In the genomic region with DNA sequence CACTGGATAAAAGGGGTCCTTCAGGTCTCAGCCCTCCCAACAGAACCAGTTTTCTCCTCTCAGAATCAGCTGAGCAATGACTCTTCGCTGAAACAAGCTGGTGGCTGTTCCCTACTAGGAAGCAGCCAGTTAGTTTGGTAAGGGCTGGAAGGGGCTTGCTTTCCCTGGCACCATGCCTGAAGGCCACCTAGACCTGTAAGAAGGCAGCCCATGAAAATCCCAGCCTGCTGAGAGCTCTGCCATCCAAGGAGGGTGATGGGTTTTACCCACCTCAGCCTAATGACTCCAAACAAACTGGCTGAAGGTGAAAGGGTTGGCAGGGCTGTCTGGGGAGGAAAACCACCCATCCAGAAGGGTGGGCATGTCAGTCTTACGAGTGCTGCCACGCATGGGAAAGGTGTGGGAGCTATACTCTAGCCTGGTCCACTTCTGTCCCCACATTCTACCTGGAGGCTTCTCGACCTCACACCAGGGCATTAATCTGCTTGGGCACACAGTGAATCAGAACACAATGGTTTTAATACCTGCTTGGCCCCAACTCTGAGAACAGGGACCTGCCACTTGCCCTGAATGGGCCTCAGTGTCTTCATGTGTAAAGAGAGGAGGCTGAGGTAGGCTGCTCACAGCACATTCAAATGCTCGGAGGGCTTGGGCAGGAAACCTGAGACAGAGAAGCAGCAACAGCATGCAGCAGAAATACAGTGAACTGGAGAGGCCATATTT, we compare ENCODE assay signal across 14 cellular contexts. TPM values are rescaled to one million over a fixed set of nuclear protein-coding genes. Genes with fewer than 3 reads are reported as not detected.
DNase-seq lines count a peak whose midpoint lies in the region; ATAC-seq and TF ChIP-seq lines count a peak whose summit lies in the region.
"Had no signal": no experiment of that assay in that cellular context is flagged by ENCODE, and none has a peak within 500 bp of the region (broad histone marks: within the 10 kb centered on the region; RNA-seq: fewer than 3 reads in every experiment).

No MANE protein-coding gene starts in this region.

- H3K27ac ChIP-seq in heart left ventricle (peak overlapping the region; percentile 31 to 98 (median 81)), dorsolateral prefrontal cortex (peak overlapping the region; percentile 27 to 96 (median 87)), upper lobe of right lung (peak overlapping the region; percentile 61)

- no peaks in the 10 kb centered on the region for H3K9me3 Mint-ChIP-seq in osteocyte (ENCODE audit: unreplicated experiment)
- H3K9me3 Mint-ChIP-seq: activated naive CD4-positive, alpha-beta T cell treated with anti-CD3 and anti-CD28 coated beads, Interleukin-2, amount 50 U/mL, for 72 hours had no signal

- H3K36me3 Mint-ChIP-seq in osteocyte (ENCODE audit: unreplicated experiment), result no peaks in the 10 kb centered on the region

- peaks cover 3 to 100% (median 97%) of the 10 kb centered on the region in 9 donors for H3K36me3 ChIP-seq in heart left ventricle
- peaks cover 100% of the 10 kb centered on the region for H3K36me3 ChIP-seq in upper lobe of right lung

- H3K9me3 ChIP-seq in heart left ventricle (no peaks in the 10 kb centered on the region), upper lobe of right lung (no peaks in the 10 kb centered on the region)

- no peak for TF ChIP-seq POLR2A in heart left ventricle (IDR thresholded peaks at IDR 0.05)

- no peak for ATAC-seq in heart left ventricle
- no peak for ATAC-seq in upper lobe of right lung
- no peak for ATAC-seq in GM21423 (IDR thresholded peaks at IDR 0.05; ENCODE audit: unreplicated experiment)
- ATAC-seq in HG03460 (IDR thresholded peaks at IDR 0.05; ENCODE audit: unreplicated experiment), result no peak
- ATAC-seq in HG02678 (IDR thresholded peaks at IDR 0.05; ENCODE audit: unreplicated experiment), result no peak
- ATAC-seq: activated naive CD4-positive, alpha-beta T cell treated with anti-CD3 and anti-CD28 coated beads, Interleukin-2, amount 50 U/mL, for 72 hours had no signal

- H3K27me3 Mint-ChIP-seq in osteocyte (ENCODE audit: unreplicated experiment), result no peaks in the 10 kb centered on the region

- H3K4me1 Mint-ChIP-seq in osteocyte (ENCODE audit: unreplicated experiment), result peaks cover 21% of the 10 kb centered on the region

- intact Hi-C loops in heart left ventricle (cut with DNase I) (no loop called here), cardiac septum (cut with DNase I) (loop anchor here (5.0 kb wide), 1 partner anchor 53 kb away; a partner anchor contains a TSS), dorsolateral prefrontal cortex (cut with DNase I) (loop anchor here in 1 of 2 donors (5.0 kb wide), 1 partner anchor 53 kb away; a partner anchor contains a TSS), upper lobe of right lung (cut with DNase I) (no loop called here)

- H3K4me3 ChIP-seq in heart left ventricle, result no peak overlapping the region
- H3K4me3 ChIP-seq in dorsolateral prefrontal cortex, result peak overlapping the region in 22 of 59 donors; percentile 1 to 39 (median 18)
- H3K4me3 ChIP-seq in upper lobe of right lung, result no peak overlapping the region

- H3K4me1 ChIP-seq in heart left ventricle (peaks cover 20 to 83% (median 68%) of the 10 kb centered on the region in 12 donors), upper lobe of right lung (peaks cover 72% of the 10 kb centered on the region)

- 71 to 96% (median 80%) methylated on average over 5 of the region's 5 CpGs for WGBS in heart left ventricle, 4 donors

- H3K4me3 Mint-ChIP-seq in osteocyte (ENCODE audit: unreplicated experiment), result no peak overlapping the region

- no peak for DNase-seq in heart left ventricle
- DNase-seq in cardiac septum (ENCODE audit: low spot score), result no peak
- no peak for DNase-seq in dorsolateral prefrontal cortex
- peak; percentile 53 for DNase-seq in osteocyte (ENCODE audit: extremely low spot score, unreplicated experiment)
- DNase-seq in upper lobe of right lung, result no peak
- DNase-seq: activated CD4-positive, alpha-beta T cell treated with anti-CD3 and anti-CD28 coated beads, Interleukin-2, amount 50 U/mL, for 1 hour; AML-193; Kasumi-1; NCI-H2081 treated with DMSO at 0.1 percent for 48 hours; NK-92 treated with Interleukin-12 subunit alpha and Interleukin-12 subunit beta, amount 100 ng/mL, for 24 hours had no signal

- no peak overlapping the region for H3K27ac Mint-ChIP-seq in osteocyte (ENCODE audit: unreplicated experiment)

- no peak for TF ChIP-seq CTCF in heart left ventricle (IDR thresholded peaks at IDR 0.05)
- TF ChIP-seq CTCF in dorsolateral prefrontal cortex (IDR thresholded peaks at IDR 0.05 in 54 of 56, conservative IDR thresholded peaks at IDR 0.05 in 2 of 56; ENCODE audit: low read depth in 1 of 56, partially characterized antibody in 56 of 56), result no peak
- TF ChIP-seq CTCF in osteocyte (IDR thresholded peaks at IDR 0.05), result no peak
- TF ChIP-seq CTCF in upper lobe of right lung (IDR thresholded peaks at IDR 0.05), result no peak

- H3K27me3 ChIP-seq in heart left ventricle, result no peaks in the 10 kb centered on the region
- no peaks in the 10 kb centered on the region for H3K27me3 ChIP-seq in dorsolateral prefrontal cortex
- no peaks in the 10 kb centered on the region for H3K27me3 ChIP-seq in upper lobe of right lung

RNA-seq across cellular contexts. Expression of a gene that starts 53.1 kb away (rescaled TPM):
- total RNA-seq in heart left ventricle (100 to 1,000 TPM in 5 of 9 donors, 10 to 100 TPM in 4; 67.7 to 133 (median 101) TPM), cardiac septum (83.6 TPM), dorsolateral prefrontal cortex (100 to 1,000 TPM in 54 of 120 experiments, 10 to 100 TPM in 66; 55.7 to 149 (median 97.5) TPM), osteocyte (97.3 and 102 TPM in 2 replicates), upper lobe of right lung (335 TPM)
- polyA plus RNA-seq in heart left ventricle, result 10 to 100 TPM; 40.6 to 68.0 TPM
